1 cellular context compared by ENCODE assay signal in genomic region chr7:134432296-134433152, GRCh38.
TF ChIP-seq lines count a peak whose summit lies in the region.

No MANE protein-coding gene starts in this region.

TF ChIP-seq in K562, 482 proteins besides CTCF, POLR2A, EP300 and RAD21 (continued from another document and continues in another):
- no peak for TF ChIP-seq BCLAF1 (IDR thresholded peaks at IDR 0.05; ENCODE audit: borderline replicate concordance in 1 of 2, control insufficient read depth in 1 of 2, low read depth in 2 of 2, low read length in 1 of 2)
- TF ChIP-seq ETV5 (CRISPR knock-in tag; IDR thresholded peaks at IDR 0.05; ENCODE audit: low read depth), result no peak; the same call in 1 of the 2 replicates
- no peak for TF ChIP-seq NFRKB (IDR thresholded peaks at IDR 0.05; ENCODE audit: low read depth)
- no peak for TF ChIP-seq CHAMP1 (IDR thresholded peaks at IDR 0.05)
- TF ChIP-seq KHSRP (IDR thresholded peaks at IDR 0.05), result no peak
- TF ChIP-seq LEF1 (IDR thresholded peaks at IDR 0.05), result no peak
- no peak; a peak in 1 of 4 replicates for TF ChIP-seq CSDE1 (IDR thresholded peaks at IDR 0.05)
- TF ChIP-seq NCOA1 (IDR thresholded peaks at IDR 0.05; ENCODE audit: low read depth), result no peak
- no peak for TF ChIP-seq CREBBP (IDR thresholded peaks at IDR 0.05; ENCODE audit: low read depth, low read length)
- 0 out of 2 replicates have a peak, but pooled peaks have one; percentile 28 for TF ChIP-seq DPF2 (IDR thresholded peaks at IDR 0.05)
- TF ChIP-seq CBFA2T3 (IDR thresholded peaks at IDR 0.05), result no peak
- peak; percentile 89 for TF ChIP-seq CC2D1A (IDR thresholded peaks at IDR 0.05)
- TF ChIP-seq RBM17 (IDR thresholded peaks at IDR 0.05; ENCODE audit: borderline replicate concordance, low read depth, low read length), result no peak
- peak; percentile 88 for TF ChIP-seq LCOR (CRISPR knock-in tag; IDR thresholded peaks at IDR 0.05)
- TF ChIP-seq FIP1L1 (IDR thresholded peaks at IDR 0.05; ENCODE audit: low read depth, low read length, poor library complexity, severe bottlenecking), result no peak
- TF ChIP-seq ZFP1 (CRISPR knock-in tag; IDR thresholded peaks at IDR 0.05), result no peak
- TF ChIP-seq, protein P1, sequence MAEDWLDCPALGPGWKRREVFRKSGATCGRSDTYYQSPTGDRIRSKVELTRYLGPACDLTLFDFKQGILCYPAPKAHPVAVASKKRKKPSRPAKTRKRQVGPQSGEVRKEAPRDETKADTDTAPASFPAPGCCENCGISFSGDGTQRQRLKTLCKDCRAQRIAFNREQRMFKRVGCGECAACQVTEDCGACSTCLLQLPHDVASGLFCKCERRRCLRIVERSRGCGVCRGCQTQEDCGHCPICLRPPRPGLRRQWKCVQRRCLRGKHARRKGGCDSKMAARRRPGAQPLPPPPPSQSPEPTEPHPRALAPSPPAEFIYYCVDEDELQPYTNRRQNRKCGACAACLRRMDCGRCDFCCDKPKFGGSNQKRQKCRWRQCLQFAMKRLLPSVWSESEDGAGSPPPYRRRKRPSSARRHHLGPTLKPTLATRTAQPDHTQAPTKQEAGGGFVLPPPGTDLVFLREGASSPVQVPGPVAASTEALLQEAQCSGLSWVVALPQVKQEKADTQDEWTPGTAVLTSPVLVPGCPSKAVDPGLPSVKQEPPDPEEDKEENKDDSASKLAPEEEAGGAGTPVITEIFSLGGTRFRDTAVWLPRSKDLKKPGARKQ (CRISPR knock-in tag; IDR thresholded peaks at IDR 0.05), result no peak
- TF ChIP-seq MTA3 (IDR thresholded peaks at IDR 0.05; ENCODE audit: borderline replicate concordance), result peak; percentile 57; the same call in 1 of the 2 replicates
- no peak for TF ChIP-seq CUX1 (CRISPR knock-in tag; IDR thresholded peaks at IDR 0.05)
- TF ChIP-seq MYBL2 (IDR thresholded peaks at IDR 0.05; ENCODE audit: low read depth), result no peak
- no peak for TF ChIP-seq MYBL2 (CRISPR knock-in tag; IDR thresholded peaks at IDR 0.05; ENCODE audit: borderline replicate concordance)
- no peak for TF ChIP-seq EHMT2 (IDR thresholded peaks at IDR 0.05)
- no peak; the same call in 1 of the 2 replicates for TF ChIP-seq ZNF143 (CRISPR knock-in tag; IDR thresholded peaks at IDR 0.05)
- TF ChIP-seq NONO (IDR thresholded peaks at IDR 0.05; ENCODE audit: low read depth in 2 of 2, low read length in 1 of 2), result no peak
- TF ChIP-seq, protein P2, sequence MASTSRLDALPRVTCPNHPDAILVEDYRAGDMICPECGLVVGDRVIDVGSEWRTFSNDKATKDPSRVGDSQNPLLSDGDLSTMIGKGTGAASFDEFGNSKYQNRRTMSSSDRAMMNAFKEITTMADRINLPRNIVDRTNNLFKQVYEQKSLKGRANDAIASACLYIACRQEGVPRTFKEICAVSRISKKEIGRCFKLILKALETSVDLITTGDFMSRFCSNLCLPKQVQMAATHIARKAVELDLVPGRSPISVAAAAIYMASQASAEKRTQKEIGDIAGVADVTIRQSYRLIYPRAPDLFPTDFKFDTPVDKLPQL (IDR thresholded peaks at IDR 0.05; ENCODE audit: extremely low read depth, insufficient read length), result no peak
- no peak for TF ChIP-seq HMG20A (CRISPR knock-in tag; conservative IDR thresholded peaks at IDR 0.05)
- TF ChIP-seq PURB (CRISPR knock-in tag; IDR thresholded peaks at IDR 0.05; ENCODE audit: low read depth), result no peak
- no peak for TF ChIP-seq CHD1 (IDR thresholded peaks at IDR 0.05; ENCODE audit: low read length)
- no peak for TF ChIP-seq BRD9 (IDR thresholded peaks at IDR 0.05; ENCODE audit: low read depth, partially characterized antibody)
- TF ChIP-seq GABPB1 (CRISPR knock-in tag; IDR thresholded peaks at IDR 0.05), result no peak
- TF ChIP-seq MTA2 (IDR thresholded peaks at IDR 0.05; ENCODE audit: low read depth), result no peak
- TF ChIP-seq GABPB2 (CRISPR knock-in tag; conservative IDR thresholded peaks at IDR 0.05), result no peak
- TF ChIP-seq ZNF324 (CRISPR knock-in tag; IDR thresholded peaks at IDR 0.05), result no peak
- TF ChIP-seq, protein P3, sequence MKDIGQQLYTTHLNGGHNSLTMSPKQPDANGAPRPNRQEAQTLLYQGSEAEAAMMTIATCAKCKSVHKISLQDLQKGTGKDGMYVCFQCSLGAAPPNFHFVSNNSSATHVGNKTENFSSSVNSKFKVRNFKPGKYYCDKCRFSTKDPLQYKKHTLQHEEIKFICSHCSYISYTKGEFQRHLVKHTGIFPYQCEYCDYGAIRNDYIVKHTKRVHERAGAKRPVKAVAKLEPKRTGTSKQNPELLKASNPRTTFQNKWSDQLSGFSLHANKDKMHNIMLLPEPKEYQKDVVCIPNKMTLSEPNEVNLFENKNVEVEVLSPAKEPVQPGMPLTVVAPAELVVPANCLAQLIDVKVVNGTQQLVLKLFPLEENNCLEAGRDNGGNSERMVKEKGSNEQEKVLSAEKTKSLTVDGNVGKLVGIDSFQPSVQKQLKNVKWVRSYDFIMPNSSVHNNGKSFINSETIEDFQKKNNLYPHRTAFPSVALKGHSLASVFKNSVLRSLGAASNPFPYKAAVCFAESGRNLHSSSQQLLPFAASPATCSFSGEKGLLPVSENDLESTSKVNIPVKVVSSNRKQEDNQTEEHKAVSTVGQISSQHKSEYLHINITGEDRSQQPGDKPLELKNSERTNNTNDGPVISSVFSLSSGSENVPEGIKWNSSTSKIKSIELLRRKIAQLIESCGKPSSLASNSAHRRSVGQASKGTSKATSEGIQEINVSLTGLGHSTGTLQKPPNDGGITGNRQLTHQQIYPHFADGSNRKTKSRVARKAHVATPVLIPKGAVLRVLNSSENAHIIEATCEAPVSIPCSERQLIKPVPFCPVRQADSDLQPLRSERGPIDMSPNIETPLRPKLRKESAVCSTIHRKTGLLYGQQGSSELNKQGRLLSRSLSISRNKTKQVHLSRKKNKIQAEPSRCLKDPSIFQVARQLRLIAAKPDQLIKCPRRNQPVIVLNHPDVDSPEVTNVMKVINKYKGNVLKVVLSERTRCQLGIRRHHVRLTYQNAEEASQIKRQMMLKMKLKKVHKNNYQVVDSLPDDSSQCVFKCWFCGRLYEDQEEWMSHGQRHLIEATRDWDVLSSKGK (CRISPR knock-in tag; IDR thresholded peaks at IDR 0.05), result no peak
- TF ChIP-seq THRB (CRISPR knock-in tag; conservative IDR thresholded peaks at IDR 0.05), result 0 out of 2 replicates have a peak, but pooled peaks have one; percentile 5
- TF ChIP-seq RBM39 (optimal IDR thresholded peaks at IDR 0.05; ENCODE audit: low read depth, low read length), result no peak
- TF ChIP-seq FOXK1 (CRISPR knock-in tag; IDR thresholded peaks at IDR 0.05; ENCODE audit: borderline replicate concordance), result no peak
- TF ChIP-seq KLF6 (CRISPR knock-in tag; IDR thresholded peaks at IDR 0.05; ENCODE audit: borderline replicate concordance), result no peak
- TF ChIP-seq ZNF79 (CRISPR knock-in tag; IDR thresholded peaks at IDR 0.05; ENCODE audit: low read depth), result no peak
- TF ChIP-seq HIVEP1 (CRISPR knock-in tag; IDR thresholded peaks at IDR 0.05), result no peak
